ENCODE assay signal across 9 cellular contexts in genomic region chr1:180863158-180863775, GRCh38. TPM values are rescaled to one million over a fixed set of nuclear protein-coding genes. Genes with fewer than 3 reads are reported as not detected.
DNase-seq lines count a peak whose midpoint lies in the region; ATAC-seq and TF ChIP-seq lines count a peak whose summit lies in the region.
"Had no signal": no experiment of that assay in that cellular context is flagged by ENCODE, and none has a peak within 500 bp of the region (broad histone marks: within the 10 kb centered on the region; RNA-seq: fewer than 3 reads in every experiment).

No MANE protein-coding gene starts in this region.

- H3K4me3 ChIP-seq in Panc1 (ENCODE audit: low read depth in 2 of 2, low read length in 2 of 2) (no peak overlapping the region), dorsolateral prefrontal cortex (no peak overlapping the region)
- H3K4me3 ChIP-seq: BLaER1 had no signal

- intact Hi-C loops in Panc1 (cut with micrococcal nuclease; ENCODE audit: unreplicated experiment) = loop anchor here (5.0 kb wide), 3 partner anchors 226 to 346 kb away; no protein-coding TSS in a partner anchor
- intact Hi-C loops in dorsolateral prefrontal cortex (cut with DNase I) = loop anchor here (5.0 kb wide), 4 partner anchors 231 to 351 kb away; partner anchors contain the start of gene XPR1 (in 1 of the 2)

- no TSS peak for BruUV-seq in Panc1 (replicated peaks; lab: Mats Ljungman, UMichigan)

- no peaks in the 10 kb centered on the region for H3K4me1 ChIP-seq in Panc1 (ENCODE audit: control insufficient read depth, insufficient read depth, low read length)
- H3K4me1 ChIP-seq: BLaER1 had no signal

- ATAC-seq in Panc1 = no peak
- ATAC-seq in HG02840 (IDR thresholded peaks at IDR 0.05; ENCODE audit: low FRiP score, unreplicated experiment) = no peak

- POLR2A ChIA-PET in Panc1 (lab: Charles Lee) = interaction anchor here (0.6 kb wide), 1 partner anchor 216 kb away, joined by 3 read pairs; no protein-coding TSS in a partner anchor

- peaks cover 4% of the 10 kb centered on the region for H3K36me3 ChIP-seq in Panc1 (ENCODE audit: control insufficient read depth, insufficient read depth, low read length)
- H3K36me3 ChIP-seq: BLaER1 had no signal

- in situ Hi-C loops in Panc1 (cut with HindIII; ENCODE audit: low pct_unique_long_range_greater_than_20kb, low sequenced_read_pairs) = no loop called here

- DNase-seq in NCI-H1436 (lab: John Stamatoyannopoulos, UW) (peak; percentile 27), NCI-H1436 treated with DMSO at 0.1 percent for 48 hours (lab: John Stamatoyannopoulos, UW) (no peak), HT-29 (ENCODE audit: low spot score) (peak; percentile 82), Panc1 (ENCODE audit: low read depth, low spot score) (peak; percentile 47), dorsolateral prefrontal cortex (peak in 1 of 10 donors; percentile 16), midbrain (lab: John Stamatoyannopoulos, UW) (peak; percentile 79), amniotic stem cell (lab: John Stamatoyannopoulos, UW) (no peak)

- H3K9me3 ChIP-seq in Panc1 (ENCODE audit: control insufficient read depth, insufficient read depth, low read depth, low read length) = no peaks in the 10 kb centered on the region
- H3K9me3 ChIP-seq: BLaER1 had no signal

- peak; percentile 68; the same call in 1 of the 2 replicates for TF ChIP-seq CTCF in Panc1 (IDR thresholded peaks at IDR 0.05)
- TF ChIP-seq CTCF in dorsolateral prefrontal cortex (IDR thresholded peaks at IDR 0.05 in 54 of 56, conservative IDR thresholded peaks at IDR 0.05 in 2 of 56; ENCODE audit: low read depth in 1 of 56, partially characterized antibody in 56 of 56) = peak; percentile 80 to 99 (median 89)

- H3K27ac ChIP-seq in Panc1 (ENCODE audit: low read length) (no peak overlapping the region), dorsolateral prefrontal cortex (no peak overlapping the region)
- H3K27ac ChIP-seq: BLaER1 had no signal

- H3K27me3 ChIP-seq in Panc1 (ENCODE audit: control insufficient read depth, insufficient read depth, low read length) (no peaks in the 10 kb centered on the region), dorsolateral prefrontal cortex (no peaks in the 10 kb centered on the region)
- H3K27me3 ChIP-seq: BLaER1 had no signal

- CTCF ChIA-PET in Panc1 (lab: Charles Lee) = interaction anchor here (0.5 to 1.5 kb wide), 5 partner anchors 10 to 348 kb away, joined by 3 to 5 read pairs (median 4); no protein-coding TSS in a partner anchor

RNA-seq across cellular contexts. Expression of gene KIAA1614, which starts 49.4 kb away (rescaled TPM):
- 0.65 TPM in 1 of 2 replicates, not detected in the other for total RNA-seq in HT-29 (2014; rRNA removed; shearing (Covaris generic))
- total RNA-seq in Panc1 (2021; ENCODE audit: unreplicated experiment) (0.80 TPM), dorsolateral prefrontal cortex (10 to 100 TPM in 107 of 120 experiments, 1 to 10 TPM in 13; 6.4 to 28.8 (median 14.1) TPM)
- polyA plus RNA-seq in Panc1 (2012; ENCODE audit: insufficient read length) = 1.5 TPM

Comparison
In these comparisons a context has a peak if more than half of its experiments do, and no peak if none do; other contexts are left out.
1. DNase-seq: peak in NCI-H1436 (single experiment), HT-29 (single experiment), Panc1 (single experiment) and midbrain (single experiment); none in NCI-H1436 treated with DMSO at 0.1 percent for 48 hours (single experiment) and amniotic stem cell (single experiment).